ENCODE assay signal across 10 cellular contexts in genomic region chr20:38229376-38230252, GRCh38.
DNase-seq lines count a peak whose midpoint lies in the region; ATAC-seq and TF ChIP-seq lines count a peak whose summit lies in the region.
"Had no signal": no experiment of that assay in that cellular context is flagged by ENCODE, and none has a peak within 500 bp of the region (broad histone marks: within the 10 kb centered on the region; RNA-seq: fewer than 3 reads in every experiment).

No MANE protein-coding gene starts in this region.

- H3K27ac ChIP-seq in DOHH2 (ENCODE audit: low read depth, low read length) = no peak overlapping the region
- peak overlapping the region; percentile 62 for H3K27ac ChIP-seq in cingulate gyrus (ENCODE audit: low read depth, low read length)
- H3K27ac ChIP-seq: HL-60 had no signal

- no peaks in the 10 kb centered on the region for H3K79me2 ChIP-seq in DOHH2 (ENCODE audit: control insufficient read depth, low read length)

- H3K4me1 ChIP-seq in DOHH2 (ENCODE audit: control insufficient read depth, low read length) = no peaks in the 10 kb centered on the region

- no peak overlapping the region for H3K4me2 ChIP-seq in DOHH2 (ENCODE audit: low read length)

- no peaks in the 10 kb centered on the region for H3F3A ChIP-seq in DOHH2 (ENCODE audit: control insufficient read depth, insufficient read depth)

- H3K4me3 Mint-ChIP-seq in nephron progenitor cell = no peak overlapping the region

- no peaks in the 10 kb centered on the region for H3K36me3 Mint-ChIP-seq in nephron progenitor cell (ENCODE audit: low read depth)

- no peaks in the 10 kb centered on the region for H3K9me3 Mint-ChIP-seq in nephron progenitor cell

- H3K27me3 ChIP-seq in DOHH2 (ENCODE audit: control insufficient read depth, low read length) = no peaks in the 10 kb centered on the region

- peaks cover 12% of the 10 kb centered on the region for H3K27me3 Mint-ChIP-seq in nephron progenitor cell (ENCODE audit: low read depth, poor library complexity)

- H3K9me2 ChIP-seq in DOHH2 (replicated peaks; ENCODE audit: control insufficient read depth, low read length) = no peaks in the 10 kb centered on the region

- H4K20me1 ChIP-seq in DOHH2 (ENCODE audit: control insufficient read depth, insufficient read depth, low read depth, low read length) = no peaks in the 10 kb centered on the region

- TF ChIP-seq CTCF in DOHH2 (IDR thresholded peaks at IDR 0.05; ENCODE audit: low read depth, low read length, poor library complexity, severe bottlenecking) (peak; percentile 62), LNCaP clone FGC (IDR thresholded peaks at IDR 0.05; ENCODE audit: control insufficient read depth, extremely low read depth, insufficient read depth) (peak; percentile 53), nephron progenitor cell (IDR thresholded peaks at IDR 0.05) (peak; percentile 48)

- H3K9me3 ChIP-seq in DOHH2 (ENCODE audit: control insufficient read depth, insufficient read depth, low read length) = no peaks in the 10 kb centered on the region

- ATAC-seq in GM21576 (IDR thresholded peaks at IDR 0.05; ENCODE audit: unreplicated experiment) = no peak

- no peaks in the 10 kb centered on the region for H3K4me1 Mint-ChIP-seq in nephron progenitor cell

- no peak overlapping the region for H3K27ac Mint-ChIP-seq in nephron progenitor cell

- H3K36me3 ChIP-seq in DOHH2 (ENCODE audit: control insufficient read depth, low read length) = no peaks in the 10 kb centered on the region

- H3K4me3 ChIP-seq in DOHH2 (ENCODE audit: low read length) (no peak overlapping the region), LNCaP clone FGC (ENCODE audit: low read depth, low read length) (no peak overlapping the region)

- DNase-seq in LNCaP clone FGC (ENCODE audit: low read depth) (no peak), nephron progenitor cell (peak; percentile 27), activated gamma-delta T cell (lab: John Stamatoyannopoulos, UW) (no peak), kidney glomerular epithelial cell (lab: John Stamatoyannopoulos, UW) (no peak), NCI-H446 treated with DMSO at 0.1 percent for 48 hours (lab: John Stamatoyannopoulos, UW) (no peak)
- DNase-seq: activated naive CD4-positive, alpha-beta T cell treated with Interleukin-2 at 50 U/mL for 16 hours had no signal
